In genomic region chr1:162892916-162893714, GRCh38 we compare ENCODE assay signal across 1 cellular context.
A peak's percentile ranks its signal among the peaks of the same experiment; 100 is the strongest.
TF ChIP-seq lines count a peak whose summit lies in the region.

No MANE protein-coding gene starts in this region.

TF ChIP-seq in HepG2, 621 proteins besides CTCF, POLR2A, EP300 and RAD21 (continued from another document and continues in another):
- TF ChIP-seq NFIB (CRISPR knock-in tag; IDR thresholded peaks at IDR 0.05; ENCODE audit: borderline replicate concordance) (no peak), ZBTB7B (CRISPR knock-in tag; IDR thresholded peaks at IDR 0.05) (peak; percentile 69; the same call in 1 of the 2 replicates), MLLT10 (CRISPR knock-in tag; IDR thresholded peaks at IDR 0.05) (no peak), TARDBP (CRISPR knock-in tag; IDR thresholded peaks at IDR 0.05) (peak; percentile 60; the same call in 1 of the 2 replicates), GATAD1 (CRISPR knock-in tag; IDR thresholded peaks at IDR 0.05) (peak; percentile 25; the same call in 1 of the 2 replicates), TEAD3 (CRISPR knock-in tag; optimal IDR thresholded peaks at IDR 0.05; ENCODE audit: borderline replicate concordance) (peak; percentile 45), MBD4 (IDR thresholded peaks at IDR 0.05; ENCODE audit: borderline replicate concordance, low read length) (peak; percentile 62; the same call in 1 of the 2 replicates), ZFX (CRISPR knock-in tag; IDR thresholded peaks at IDR 0.05; ENCODE audit: low read depth) (no peak), ZFY (CRISPR knock-in tag; IDR thresholded peaks at IDR 0.05) (no peak), BRCA1 (CRISPR knock-in tag; IDR thresholded peaks at IDR 0.05) (no peak), HBP1 (CRISPR knock-in tag; IDR thresholded peaks at IDR 0.05; ENCODE audit: low read depth) (no peak), HNF4G (IDR thresholded peaks at IDR 0.05; ENCODE audit: borderline replicate concordance, low read depth, low read length) (peak; percentile 89), HNF4G (CRISPR knock-in tag; IDR thresholded peaks at IDR 0.05; ENCODE audit: borderline replicate concordance, low read depth) (no peak), NCOA2 (CRISPR knock-in tag; IDR thresholded peaks at IDR 0.05) (peak; percentile 80), SOX5 (CRISPR knock-in tag; IDR thresholded peaks at IDR 0.05; ENCODE audit: borderline replicate concordance) (peak; percentile 98), SKI (IDR thresholded peaks at IDR 0.05; ENCODE audit: partially characterized antibody) (peak; percentile 22), ZNF574 (CRISPR knock-in tag; IDR thresholded peaks at IDR 0.05) (no peak), HHEX (CRISPR knock-in tag; IDR thresholded peaks at IDR 0.05) (peak; percentile 55; the same call in 1 of the 2 replicates), ZNF576 (CRISPR knock-in tag; IDR thresholded peaks at IDR 0.05) (no peak), CBX5 (CRISPR knock-in tag; IDR thresholded peaks at IDR 0.05; ENCODE audit: borderline replicate concordance) (0 out of 2 replicates have a peak, but pooled peaks have one; percentile 24), BCL6 (CRISPR knock-in tag; IDR thresholded peaks at IDR 0.05) (peak; percentile 67), GPN1 (CRISPR knock-in tag; IDR thresholded peaks at IDR 0.05; ENCODE audit: borderline replicate concordance) (no peak), ZNF614 (CRISPR knock-in tag; IDR thresholded peaks at IDR 0.05; ENCODE audit: borderline replicate concordance) (peak; percentile 68; the same call in 1 of the 2 replicates), RXRA (CRISPR knock-in tag; IDR thresholded peaks at IDR 0.05) (peak; percentile 46; the same call in 1 of the 2 replicates), SMARCC2 (IDR thresholded peaks at IDR 0.05) (no peak), RCOR2 (CRISPR knock-in tag; IDR thresholded peaks at IDR 0.05) (no peak), ATF7-NPFF (CRISPR knock-in tag; IDR thresholded peaks at IDR 0.05; ENCODE audit: low read depth) (no peak), REPIN1 (CRISPR knock-in tag; IDR thresholded peaks at IDR 0.05; ENCODE audit: borderline replicate concordance, low read depth) (no peak), SALL1 (CRISPR knock-in tag; IDR thresholded peaks at IDR 0.05) (peak; percentile 32; the same call in 1 of the 2 replicates), PITX1 (CRISPR knock-in tag; IDR thresholded peaks at IDR 0.05) (0 out of 2 replicates have a peak, but pooled peaks have one; percentile 43), ZNF484 (CRISPR knock-in tag; IDR thresholded peaks at IDR 0.05; ENCODE audit: borderline replicate concordance, low read depth) (no peak), FOXP1 (IDR thresholded peaks at IDR 0.05) (no peak), FOXP1 (CRISPR knock-in tag; IDR thresholded peaks at IDR 0.05) (peak; percentile 88), GABPB1 (CRISPR knock-in tag; IDR thresholded peaks at IDR 0.05) (peak; percentile 66), HMG20A (CRISPR knock-in tag; IDR thresholded peaks at IDR 0.05; ENCODE audit: borderline replicate concordance) (peak; percentile 87), ZNF652 (CRISPR knock-in tag; IDR thresholded peaks at IDR 0.05; ENCODE audit: borderline replicate concordance, low read depth) (peak; percentile 36; the same call in 1 of the 2 replicates), KAT7 (CRISPR knock-in tag; IDR thresholded peaks at IDR 0.05; ENCODE audit: borderline replicate concordance) (no peak), ZNF180 (CRISPR knock-in tag; IDR thresholded peaks at IDR 0.05; ENCODE audit: borderline replicate concordance, low read depth) (no peak), ZNF281 (CRISPR knock-in tag; IDR thresholded peaks at IDR 0.05; ENCODE audit: borderline replicate concordance) (peak; percentile 41; the same call in 1 of the 2 replicates), ZNF552 (CRISPR knock-in tag; IDR thresholded peaks at IDR 0.05; ENCODE audit: borderline replicate concordance) (no peak), ZHX1 (CRISPR knock-in tag; IDR thresholded peaks at IDR 0.05; ENCODE audit: low read depth) (no peak), ZSCAN9 (CRISPR knock-in tag; IDR thresholded peaks at IDR 0.05; ENCODE audit: borderline replicate concordance) (peak; percentile 35; the same call in 1 of the 2 replicates), TRIM24 (CRISPR knock-in tag; IDR thresholded peaks at IDR 0.05) (peak; percentile 87), ZNF709 (CRISPR knock-in tag; IDR thresholded peaks at IDR 0.05) (no peak), NFE2 (CRISPR knock-in tag; IDR thresholded peaks at IDR 0.05) (no peak)
- TF ChIP-seq, protein P1, sequence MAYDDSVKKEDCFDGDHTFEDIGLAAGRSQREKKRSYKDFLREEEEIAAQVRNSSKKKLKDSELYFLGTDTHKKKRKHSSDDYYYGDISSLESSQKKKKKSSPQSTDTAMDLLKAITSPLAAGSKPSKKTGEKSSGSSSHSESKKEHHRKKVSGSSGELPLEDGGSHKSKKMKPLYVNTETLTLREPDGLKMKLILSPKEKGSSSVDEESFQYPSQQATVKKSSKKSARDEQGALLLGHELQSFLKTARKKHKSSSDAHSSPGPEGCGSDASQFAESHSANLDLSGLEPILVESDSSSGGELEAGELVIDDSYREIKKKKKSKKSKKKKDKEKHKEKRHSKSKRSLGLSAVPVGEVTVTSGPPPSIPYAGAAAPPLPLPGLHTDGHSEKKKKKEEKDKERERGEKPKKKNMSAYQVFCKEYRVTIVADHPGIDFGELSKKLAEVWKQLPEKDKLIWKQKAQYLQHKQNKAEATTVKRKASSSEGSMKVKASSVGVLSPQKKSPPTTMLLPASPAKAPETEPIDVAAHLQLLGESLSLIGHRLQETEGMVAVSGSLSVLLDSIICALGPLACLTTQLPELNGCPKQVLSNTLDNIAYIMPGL (CRISPR knock-in tag; IDR thresholded peaks at IDR 0.05; ENCODE audit: borderline replicate concordance in 1 of 2, low read depth in 1 of 2), result no peak
- TF ChIP-seq, protein P2, sequence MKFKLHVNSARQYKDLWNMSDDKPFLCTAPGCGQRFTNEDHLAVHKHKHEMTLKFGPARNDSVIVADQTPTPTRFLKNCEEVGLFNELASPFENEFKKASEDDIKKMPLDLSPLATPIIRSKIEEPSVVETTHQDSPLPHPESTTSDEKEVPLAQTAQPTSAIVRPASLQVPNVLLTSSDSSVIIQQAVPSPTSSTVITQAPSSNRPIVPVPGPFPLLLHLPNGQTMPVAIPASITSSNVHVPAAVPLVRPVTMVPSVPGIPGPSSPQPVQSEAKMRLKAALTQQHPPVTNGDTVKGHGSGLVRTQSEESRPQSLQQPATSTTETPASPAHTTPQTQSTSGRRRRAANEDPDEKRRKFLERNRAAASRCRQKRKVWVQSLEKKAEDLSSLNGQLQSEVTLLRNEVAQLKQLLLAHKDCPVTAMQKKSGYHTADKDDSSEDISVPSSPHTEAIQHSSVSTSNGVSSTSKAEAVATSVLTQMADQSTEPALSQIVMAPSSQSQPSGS (CRISPR knock-in tag; IDR thresholded peaks at IDR 0.05), result peak; percentile 54; the same call in 1 of the 2 replicates
- TF ChIP-seq, protein P3, sequence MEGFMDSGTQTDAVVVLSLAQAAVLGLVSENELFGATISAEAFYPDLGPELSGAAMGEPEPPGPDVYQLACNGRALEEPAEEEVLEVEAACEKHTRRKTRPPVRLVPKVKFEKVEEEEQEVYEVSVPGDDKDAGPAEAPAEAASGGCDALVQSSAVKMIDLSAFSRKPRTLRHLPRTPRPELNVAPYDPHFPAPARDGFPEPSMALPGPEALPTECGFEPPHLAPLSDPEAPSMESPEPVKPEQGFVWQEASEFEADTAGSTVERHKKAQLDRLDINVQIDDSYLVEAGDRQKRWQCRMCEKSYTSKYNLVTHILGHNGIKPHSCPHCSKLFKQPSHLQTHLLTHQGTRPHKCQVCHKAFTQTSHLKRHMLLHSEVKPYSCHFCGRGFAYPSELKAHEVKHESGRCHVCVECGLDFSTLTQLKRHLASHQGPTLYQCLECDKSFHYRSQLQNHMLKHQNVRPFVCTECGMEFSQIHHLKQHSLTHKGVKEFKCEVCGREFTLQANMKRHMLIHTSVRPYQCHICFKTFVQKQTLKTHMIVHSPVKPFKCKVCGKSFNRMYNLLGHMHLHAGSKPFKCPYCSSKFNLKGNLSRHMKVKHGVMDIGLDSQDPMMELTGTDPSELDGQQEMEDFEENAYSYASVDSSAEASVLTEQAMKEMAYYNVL (CRISPR knock-in tag; IDR thresholded peaks at IDR 0.05; ENCODE audit: borderline replicate concordance), result peak; percentile 92; the same call in 1 of the 2 replicates
- TF ChIP-seq, protein P4, sequence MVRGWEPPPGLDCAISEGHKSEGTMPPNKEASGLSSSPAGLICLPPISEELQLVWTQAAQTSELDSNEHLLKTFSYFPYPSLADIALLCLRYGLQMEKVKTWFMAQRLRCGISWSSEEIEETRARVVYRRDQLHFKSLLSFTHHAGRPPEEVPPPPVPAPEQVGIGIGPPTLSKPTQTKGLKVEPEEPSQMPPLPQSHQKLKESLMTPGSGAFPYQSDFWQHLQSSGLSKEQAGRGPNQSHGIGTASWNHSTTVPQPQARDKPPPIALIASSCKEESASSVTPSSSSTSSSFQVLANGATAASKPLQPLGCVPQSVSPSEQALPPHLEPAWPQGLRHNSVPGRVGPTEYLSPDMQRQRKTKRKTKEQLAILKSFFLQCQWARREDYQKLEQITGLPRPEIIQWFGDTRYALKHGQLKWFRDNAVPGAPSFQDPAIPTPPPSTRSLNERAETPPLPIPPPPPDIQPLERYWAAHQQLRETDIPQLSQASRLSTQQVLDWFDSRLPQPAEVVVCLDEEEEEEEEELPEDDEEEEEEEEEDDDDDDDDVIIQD (CRISPR knock-in tag; IDR thresholded peaks at IDR 0.05; ENCODE audit: low read depth), result peak; percentile 57; the same call in 1 of the 2 replicates
- TF ChIP-seq, protein P5, sequence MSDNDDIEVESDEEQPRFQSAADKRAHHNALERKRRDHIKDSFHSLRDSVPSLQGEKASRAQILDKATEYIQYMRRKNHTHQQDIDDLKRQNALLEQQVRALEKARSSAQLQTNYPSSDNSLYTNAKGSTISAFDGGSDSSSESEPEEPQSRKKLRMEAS (IDR thresholded peaks at IDR 0.05), result no peak
